In the genomic region with DNA sequence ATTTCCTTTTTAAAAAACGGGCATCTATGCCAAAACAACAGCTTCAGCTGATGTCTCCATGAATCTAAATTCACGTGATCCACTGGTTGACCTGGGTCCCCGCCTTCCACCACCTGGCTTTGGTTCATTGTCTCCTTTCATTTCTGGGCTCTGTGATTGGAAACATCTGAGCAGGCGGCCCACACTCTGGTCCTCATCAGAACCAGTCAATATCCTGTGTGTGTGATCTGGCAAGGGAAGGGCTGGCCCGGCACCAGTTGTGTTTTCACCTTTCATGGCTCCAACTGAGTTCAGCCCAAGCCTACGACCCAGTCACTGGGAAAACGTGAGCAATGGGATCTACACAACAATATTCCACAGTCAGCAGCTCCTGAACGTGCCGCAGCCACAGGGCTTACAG, we compare ENCODE assay signal across 27 cellular contexts. TPM values are rescaled to one million over a fixed set of nuclear protein-coding genes. Genes with fewer than 3 reads are reported as not detected.
"Had no signal": no experiment of that assay in that cellular context is flagged by ENCODE, and none has a peak within 500 bp of the region (broad histone marks: within the 10 kb centered on the region; RNA-seq: fewer than 3 reads in every experiment).

No MANE protein-coding gene starts in this region.

- H3K27ac ChIP-seq: SJCRH30, SK-N-MC, WERI-Rb-1 had no signal

- DNase-seq: activated CD4-positive, alpha-beta memory T cell treated with anti-CD3 and anti-CD28 coated beads, Interleukin-2, amount 10 ng/mL, durations not matched to agents 7 days and 5 days; activated CD4-positive, alpha-beta T cell treated with anti-CD3 and anti-CD28 coated beads for 1 hour; activated CD4-positive, alpha-beta T cell treated with anti-CD3 and anti-CD28 coated beads for 48 hours; activated CD4-positive, CD25-positive, alpha-beta regulatory T cell; activated CD8-positive, alpha-beta memory T cell treated with anti-CD3 and anti-CD28 coated beads for 24 hours; activated CD8-positive, alpha-beta memory T cell treated with anti-CD3 and anti-CD28 coated beads, Interleukin-2, amount 10 ng/mL, durations not matched to agents 7 days and 5 days; activated CD8-positive, alpha-beta memory T cell treated with anti-CD3 and anti-CD28 coated beads, Interleukin-2, amount 50 U/mL, for 48 hours; activated gamma-delta T cell treated with Interleukin-2 at 50 U/mL for 16 hours; activated naive CD4-positive, alpha-beta T cell treated with anti-CD3 and anti-CD28 coated beads for 36 hours; activated T-cell treated with anti-CD3 and anti-CD28 coated beads, Interleukin-2, amount 50 U/mL, for 72 hours; anterior cingulate cortex; caudate nucleus; Karpas-422; KBM-7; NCI-H1105; NCI-H1417 treated with DMSO at 0.1 percent for 48 hours; NCI-H187 treated with DMSO at 0.1 percent for 48 hours; NCI-H2081 treated with DMSO at 0.1 percent for 48 hours; NCI-H345; NCI-H748 treated with DMSO at 0.1 percent for 48 hours; SHP77; SJCRH30; T1000; WERI-Rb-1 had no signal

- H3K4me3 ChIP-seq: SJCRH30, SK-N-MC had no signal

- H3K36me3 ChIP-seq: SJCRH30, WERI-Rb-1 had no signal

- H3K4me1 ChIP-seq: SJCRH30 had no signal

- H3K9me3 ChIP-seq: SJCRH30 had no signal

- ATAC-seq: activated CD8-positive, alpha-beta memory T cell treated with anti-CD3 and anti-CD28 coated beads, Interleukin-2, amount 10 ng/mL, durations not matched to agents 7 days and 5 days; activated naive CD4-positive, alpha-beta T cell treated with anti-CD3 and anti-CD28 coated beads, Interleukin-2, amount 50 U/mL, for 72 hours; activated T-cell treated with anti-CD3 and anti-CD28 coated beads, Interleukin-2, amount 50 U/mL, for 72 hours; activated T-helper 17 cell treated with anti-CD3 and anti-CD28 coated beads, Interleukin-2, amount 50 U/mL, for 72 hours had no signal

RNA-seq across cellular contexts. Expression of gene PARP12, which starts 46.2 kb away (rescaled TPM):
- total RNA-seq: SJCRH30 had no signal
